Comparison of ENCODE assay signal across 8 cellular contexts in the genomic region with DNA sequence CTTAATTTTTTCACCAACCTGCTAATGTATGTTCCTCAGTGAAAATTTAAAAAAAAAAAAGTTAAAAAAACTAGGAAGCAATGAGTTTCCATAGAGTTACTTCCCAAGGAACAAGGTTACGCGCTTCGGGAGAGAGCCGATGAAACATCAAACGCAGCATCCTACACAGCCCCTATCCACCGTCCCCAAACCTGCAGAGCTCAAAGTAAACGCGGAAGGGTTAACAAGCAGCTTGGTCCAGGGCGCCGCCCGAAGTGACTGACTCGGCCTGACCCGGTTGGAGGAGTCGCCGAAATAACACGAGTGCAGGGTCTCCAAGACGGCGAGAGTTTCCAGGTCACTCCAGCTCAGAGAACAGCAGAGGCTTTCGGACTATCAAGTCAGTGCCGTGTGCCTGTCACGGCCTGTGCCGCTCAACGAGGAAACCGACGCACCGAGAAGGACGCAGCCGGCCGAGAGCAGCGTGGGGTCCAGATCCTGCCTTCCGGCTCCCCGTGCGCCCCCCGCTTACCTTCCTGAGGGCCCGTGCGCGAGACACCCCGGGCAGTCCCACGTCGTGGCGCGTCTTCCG. TPM values are rescaled to one million over a fixed set of nuclear protein-coding genes. Genes with fewer than 3 reads are reported as not detected.
DNase-seq lines count a peak whose midpoint lies in the region; ATAC-seq and TF ChIP-seq lines count a peak whose summit lies in the region.

No MANE protein-coding gene starts in this region.

- H3K27me3 Mint-ChIP-seq in activated T-helper 1 cell treated with anti-CD3 and anti-CD28 coated beads, Interleukin-12 subunit alpha, Interleukin-12 subunit beta, Interleukin-2, Interleukin-4 antibody, amounts not matched to agents 30 ng/mL and 10 ng/mL and 1 ng/mL, durations not matched to agents 14 hours and 24 hours and 36 hours (ENCODE audit: insufficient read depth) = no peaks in the 10 kb centered on the region

- peak; percentile 31 for ATAC-seq in GM21786 (IDR thresholded peaks at IDR 0.05; ENCODE audit: unreplicated experiment)
- peak; percentile 43 for ATAC-seq in Right ventricle myocardium superior (ENCODE audit: poor library complexity)

- peak overlapping the region; percentile 96 for H3K4me3 ChIP-seq in LNCaP clone FGC (ENCODE audit: low read depth, low read length)
- peak overlapping the region; percentile 100 for H3K4me3 ChIP-seq in ovary

- H3K4me3 Mint-ChIP-seq in activated T-helper 1 cell treated with anti-CD3 and anti-CD28 coated beads, Interleukin-12 subunit alpha, Interleukin-12 subunit beta, Interleukin-2, Interleukin-4 antibody, amounts not matched to agents 30 ng/mL and 10 ng/mL and 1 ng/mL, durations not matched to agents 14 hours and 24 hours and 36 hours = peak overlapping the region; percentile 97

- H3K4me1 ChIP-seq in ovary (ENCODE audit: insufficient read depth) = peaks cover 16% of the 10 kb centered on the region

- intact Hi-C loops in activated T-helper 1 cell treated with anti-CD3 and anti-CD28 coated beads, Interleukin-12 subunit alpha, Interleukin-12 subunit beta, Interleukin-2, Interleukin-4 antibody, amounts not matched to agents 30 ng/mL and 10 ng/mL and 1 ng/mL, durations not matched to agents 14 hours and 24 hours and 36 hours (cut with micrococcal nuclease) = loop anchor here (1.0 to 10.0 kb wide), 12 partner anchors 8 to 1242 kb away; a partner anchor contains a TSS
- intact Hi-C loops in Right ventricle myocardium superior (cut with DNase I) = no loop called here
- intact Hi-C loops in ovary (cut with DNase I) = loop anchor here in 1 of 4 donors (5.0 kb wide), 1 partner anchor 1715 kb away; no protein-coding TSS in a partner anchor

- no peak for TF ChIP-seq CTCF in LNCaP clone FGC (IDR thresholded peaks at IDR 0.05; ENCODE audit: control insufficient read depth, extremely low read depth, insufficient read depth)
- TF ChIP-seq CTCF in ovary (IDR thresholded peaks at IDR 0.05) = no peak

- H3K4me1 Mint-ChIP-seq in activated T-helper 1 cell treated with anti-CD3 and anti-CD28 coated beads, Interleukin-12 subunit alpha, Interleukin-12 subunit beta, Interleukin-2, Interleukin-4 antibody, amounts not matched to agents 30 ng/mL and 10 ng/mL and 1 ng/mL, durations not matched to agents 14 hours and 24 hours and 36 hours (ENCODE audit: low read depth) = peaks cover 35% of the 10 kb centered on the region

- 0% methylated on average over 39 to 43 of the region's 43 CpGs for WGBS in ovary, 3 donors

- no peaks in the 10 kb centered on the region for H3K27me3 ChIP-seq in ovary

- no peaks in the 10 kb centered on the region for H3K9me3 Mint-ChIP-seq in activated T-helper 1 cell treated with anti-CD3 and anti-CD28 coated beads, Interleukin-12 subunit alpha, Interleukin-12 subunit beta, Interleukin-2, Interleukin-4 antibody, amounts not matched to agents 30 ng/mL and 10 ng/mL and 1 ng/mL, durations not matched to agents 14 hours and 24 hours and 36 hours

- no peaks in the 10 kb centered on the region for H3K36me3 ChIP-seq in ovary

- peaks cover 24% of the 10 kb centered on the region for H3K36me3 Mint-ChIP-seq in activated T-helper 1 cell treated with anti-CD3 and anti-CD28 coated beads, Interleukin-12 subunit alpha, Interleukin-12 subunit beta, Interleukin-2, Interleukin-4 antibody, amounts not matched to agents 30 ng/mL and 10 ng/mL and 1 ng/mL, durations not matched to agents 14 hours and 24 hours and 36 hours (ENCODE audit: low read depth)

- no peaks in the 10 kb centered on the region for H3K9me3 ChIP-seq in ovary

- no peak for TF ChIP-seq POLR2A in ovary (IDR thresholded peaks at IDR 0.05)

- peak; percentile 30 to 37 for DNase-seq in NOMO-1 (lab: John Stamatoyannopoulos, UW; ENCODE audit: unreplicated experiment in 2 of 2)
- no peak for DNase-seq in NOMO-1 treated with dmso at 0.1 percent for 144 hours (lab: John Stamatoyannopoulos, UW; ENCODE audit: unreplicated experiment)
- peak; percentile 28 for DNase-seq in LNCaP clone FGC (ENCODE audit: low read depth)
- DNase-seq in activated T-helper 1 cell treated with anti-CD3 and anti-CD28 coated beads, Interleukin-12 subunit alpha, Interleukin-12 subunit beta, Interleukin-2, Interleukin-4 antibody, amounts not matched to agents 30 ng/mL and 10 ng/mL and 1 ng/mL, durations not matched to agents 14 hours and 24 hours and 36 hours (ENCODE audit: low spot score) = no peak
- DNase-seq in Right ventricle myocardium superior = no peak
- no peak for DNase-seq in ovary
- DNase-seq in NCI-H446 treated with DMSO at 0.1 percent for 48 hours (lab: John Stamatoyannopoulos, UW) = no peak

- no peak for TF ChIP-seq EP300 in ovary (IDR thresholded peaks at IDR 0.05)

- peak overlapping the region; percentile 92 for H3K27ac Mint-ChIP-seq in activated T-helper 1 cell treated with anti-CD3 and anti-CD28 coated beads, Interleukin-12 subunit alpha, Interleukin-12 subunit beta, Interleukin-2, Interleukin-4 antibody, amounts not matched to agents 30 ng/mL and 10 ng/mL and 1 ng/mL, durations not matched to agents 14 hours and 24 hours and 36 hours

- peak overlapping the region; percentile 4 to 68 for H3K27ac ChIP-seq in ovary

RNA-seq across cellular contexts. Expression of a gene that starts 0.5 kb away (rescaled TPM):
- total RNA-seq in activated T-helper 1 cell treated with anti-CD3 and anti-CD28 coated beads, Interleukin-12 subunit alpha, Interleukin-12 subunit beta, Interleukin-2, Interleukin-4 antibody, amounts not matched to agents 30 ng/mL and 10 ng/mL and 1 ng/mL, durations not matched to agents 14 hours and 24 hours and 36 hours = 140 and 142 TPM in 2 replicates
- total RNA-seq in Right ventricle myocardium superior (20.7 TPM), ovary (10 to 100 TPM; 13.6 to 39.7 (median 28.3) TPM)
- polyA plus RNA-seq in ovary = 10 to 100 TPM; 18.3 to 30.9 TPM

RNA-seq across cellular contexts. Expression of a gene that starts 0.7 kb away (rescaled TPM):
- total RNA-seq in activated T-helper 1 cell treated with anti-CD3 and anti-CD28 coated beads, Interleukin-12 subunit alpha, Interleukin-12 subunit beta, Interleukin-2, Interleukin-4 antibody, amounts not matched to agents 30 ng/mL and 10 ng/mL and 1 ng/mL, durations not matched to agents 14 hours and 24 hours and 36 hours = 4.4 and 4.5 TPM in 2 replicates
- total RNA-seq in Right ventricle myocardium superior (8.8 TPM), ovary (10 to 100 TPM in 2 of 7 donors, 1 to 10 TPM in 5; 5.1 to 17.6 (median 6.9) TPM)
- 1 to 10 TPM; 3.3 to 7.9 TPM for polyA plus RNA-seq in ovary

Comparison
In these comparisons a context has a peak if more than half of its experiments do, and no peak if none do; other contexts are left out.
1. DNase-seq: peak in NOMO-1 (2 of 2) and LNCaP clone FGC (single experiment); none in NOMO-1 treated with dmso at 0.1 percent for 144 hours (single experiment), activated T-helper 1 cell treated with anti-CD3 and anti-CD28 coated beads, Interleukin-12 subunit alpha, Interleukin-12 subunit beta, Interleukin-2, Interleukin-4 antibody, amounts not matched to agents 30 ng/mL and 10 ng/mL and 1 ng/mL, durations not matched to agents 14 hours and 24 hours and 36 hours (single experiment), Right ventricle myocardium superior (single experiment), ovary (0 of 5) and NCI-H446 treated with DMSO at 0.1 percent for 48 hours (single experiment).